ENCODE assay signal across 34 cellular contexts in genomic region chrX:130009658-130010223, GRCh38.
"Had no signal": no experiment of that assay in that cellular context is flagged by ENCODE, and none has a peak within 500 bp of the region (broad histone marks: within the 10 kb centered on the region; RNA-seq: fewer than 3 reads in every experiment).

No MANE protein-coding gene starts in this region.

- ATAC-seq: activated CD4-positive, CD25-positive, alpha-beta regulatory T cell treated with anti-CD3 and anti-CD28 coated beads, Interleukin-2, amount 50 U/mL, for 24 hours; activated CD8-positive, alpha-beta T cell treated with anti-CD3 and anti-CD28 coated beads for 36 hours; activated naive CD8-positive, alpha-beta T cell treated with anti-CD3 and anti-CD28 coated beads, Interleukin-2, amount 50 U/mL, for 24 hours; activated T-cell treated with anti-CD3 and anti-CD28 coated beads, Interleukin-2, amount 50 U/mL, for 4 hours; activated T-helper 17 cell treated with anti-CD3 and anti-CD28 coated beads, Interleukin-2, amount 50 U/mL, for 72 hours; foreskin keratinocyte; gastrocnemius medialis; T-helper 17 cell had no signal

- H3K9me3 Mint-ChIP-seq: activated B cell treated with CpG ODN at 0.5 μM for 24 hours; activated CD8-positive, alpha-beta T cell treated with anti-CD3 and anti-CD28 coated beads for 36 hours; activated naive CD4-positive, alpha-beta T cell treated with anti-CD3 and anti-CD28 coated beads for 36 hours; activated naive CD4-positive, alpha-beta T cell treated with anti-CD3 and anti-CD28 coated beads, Interleukin-2, amount 50 U/mL, for 24 hours; activated naive CD8-positive, alpha-beta T cell treated with anti-CD3 and anti-CD28 coated beads for 36 hours; activated naive CD8-positive, alpha-beta T cell treated with anti-CD3 and anti-CD28 coated beads, Interleukin-2, amount 50 U/mL, for 24 hours; activated T-cell treated with anti-CD3 and anti-CD28 coated beads, Interleukin-2, amount 50 U/mL, for 4 hours; activated T-helper 17 cell treated with anti-CD3 and anti-CD28 coated beads, Interleukin-2, amount 50 U/mL, for 72 hours; T-helper 2 cell treated with Interferon-gamma antibody and Interleukin-4, amounts not matched to agents 5 μg/mL and 100 μg/mL, for 36 hours had no signal

- H3K27ac Mint-ChIP-seq: activated B cell treated with CpG ODN at 0.5 μM for 24 hours; activated CD8-positive, alpha-beta T cell treated with anti-CD3 and anti-CD28 coated beads for 36 hours; activated naive CD4-positive, alpha-beta T cell treated with anti-CD3 and anti-CD28 coated beads for 36 hours; activated naive CD4-positive, alpha-beta T cell treated with anti-CD3 and anti-CD28 coated beads, Interleukin-2, amount 50 U/mL, for 24 hours; activated naive CD8-positive, alpha-beta T cell treated with anti-CD3 and anti-CD28 coated beads for 36 hours; activated naive CD8-positive, alpha-beta T cell treated with anti-CD3 and anti-CD28 coated beads, Interleukin-2, amount 50 U/mL, for 24 hours; endodermal cell; T-helper 17 cell; T-helper 2 cell treated with Interferon-gamma antibody and Interleukin-4, amounts not matched to agents 5 μg/mL and 100 μg/mL, for 36 hours had no signal

- H3K36me3 ChIP-seq: breast epithelium, colonic mucosa, gastrocnemius medialis had no signal

- H3K9me3 ChIP-seq: adrenal gland, ascending aorta, breast epithelium, colonic mucosa, esophagus muscularis mucosa, gastrocnemius medialis had no signal

- H3K27ac ChIP-seq: adrenal gland, ascending aorta, breast epithelium, cardiac muscle cell, colonic mucosa, esophagus muscularis mucosa, foreskin keratinocyte, gastrocnemius medialis, WERI-Rb-1 had no signal

- H3K4me1 ChIP-seq: adrenal gland, ascending aorta, breast epithelium, colonic mucosa, esophagus muscularis mucosa, foreskin keratinocyte, gastrocnemius medialis had no signal

- H3K27me3 ChIP-seq: adrenal gland, ascending aorta, cardiac muscle cell, colonic mucosa, esophagus muscularis mucosa, foreskin keratinocyte, gastrocnemius medialis had no signal

- H3K4me3 Mint-ChIP-seq: activated B cell treated with CpG ODN at 0.5 μM for 24 hours; activated CD8-positive, alpha-beta T cell treated with anti-CD3 and anti-CD28 coated beads for 36 hours; activated naive CD4-positive, alpha-beta T cell treated with anti-CD3 and anti-CD28 coated beads for 36 hours; activated naive CD4-positive, alpha-beta T cell treated with anti-CD3 and anti-CD28 coated beads, Interleukin-2, amount 50 U/mL, for 24 hours; activated naive CD8-positive, alpha-beta T cell treated with anti-CD3 and anti-CD28 coated beads for 36 hours; activated naive CD8-positive, alpha-beta T cell treated with anti-CD3 and anti-CD28 coated beads, Interleukin-2, amount 50 U/mL, for 24 hours; activated T-cell treated with anti-CD3 and anti-CD28 coated beads, Interleukin-2, amount 50 U/mL, for 4 hours; activated T-helper 17 cell treated with anti-CD3 and anti-CD28 coated beads, Interleukin-2, amount 50 U/mL, for 72 hours; brain; endodermal cell; T-helper 17 cell; T-helper 2 cell treated with Interferon-gamma antibody and Interleukin-4, amounts not matched to agents 5 μg/mL and 100 μg/mL, for 36 hours had no signal

- H3K4me3 ChIP-seq: adrenal gland, ascending aorta, breast epithelium, cardiac muscle cell, colonic mucosa, esophagus muscularis mucosa, gastrocnemius medialis had no signal

- H3K4me1 Mint-ChIP-seq: activated B cell treated with CpG ODN at 0.5 μM for 24 hours; activated naive CD4-positive, alpha-beta T cell treated with anti-CD3 and anti-CD28 coated beads, Interleukin-2, amount 50 U/mL, for 24 hours; activated naive CD8-positive, alpha-beta T cell treated with anti-CD3 and anti-CD28 coated beads for 36 hours; activated naive CD8-positive, alpha-beta T cell treated with anti-CD3 and anti-CD28 coated beads, Interleukin-2, amount 50 U/mL, for 24 hours; activated T-helper 17 cell treated with anti-CD3 and anti-CD28 coated beads, Interleukin-2, amount 50 U/mL, for 72 hours; brain; T-helper 17 cell had no signal

- DNase-seq: activated B cell treated with CpG ODN at 0.5 μM for 24 hours; activated CD4-positive, alpha-beta T cell treated with anti-CD3 and anti-CD28 coated beads for 48 hours; activated CD4-positive, alpha-beta T cell treated with anti-CD3 and anti-CD28 coated beads, Interleukin-2, amount 50 U/mL, for 1 hour; activated CD4-positive, alpha-beta T cell treated with anti-CD3 and anti-CD28 coated beads, Interleukin-2, amount 50 U/mL, for 48 hours; activated CD8-positive, alpha-beta memory T cell treated with anti-CD3 and anti-CD28 coated beads for 24 hours; activated CD8-positive, alpha-beta T cell treated with anti-CD3 and anti-CD28 coated beads for 36 hours; activated effector memory CD4-positive, alpha-beta T cell treated with Interleukin-2 at 50 U/mL for 16 hours; activated naive CD4-positive, alpha-beta T cell treated with anti-CD3 and anti-CD28 coated beads for 36 hours; activated naive CD8-positive, alpha-beta T cell treated with anti-CD3 and anti-CD28 coated beads for 36 hours; activated naive CD8-positive, alpha-beta T cell treated with anti-CD3 and anti-CD28 coated beads, Interleukin-2, amount 50 U/mL, for 24 hours; activated T-cell treated with anti-CD3 and anti-CD28 coated beads, Interleukin-2, amount 50 U/mL, for 4 hours; adrenal gland; amygdala; central memory CD4-positive, alpha-beta T cell; cerebellar nuclear complex; colonic mucosa; effector CD8-positive, alpha-beta T cell; endodermal cell; foreskin keratinocyte; gastrocnemius medialis; glutamatergic neuron; T-helper 1 cell; T-helper 17 cell; T1000; WERI-Rb-1 had no signal

- H3K36me3 Mint-ChIP-seq: activated naive CD4-positive, alpha-beta T cell treated with anti-CD3 and anti-CD28 coated beads, Interleukin-2, amount 50 U/mL, for 24 hours had no signal

- H3K27me3 Mint-ChIP-seq: activated B cell treated with CpG ODN at 0.5 μM for 24 hours; activated CD8-positive, alpha-beta T cell treated with anti-CD3 and anti-CD28 coated beads for 36 hours; activated naive CD4-positive, alpha-beta T cell treated with anti-CD3 and anti-CD28 coated beads, Interleukin-2, amount 50 U/mL, for 24 hours; activated naive CD8-positive, alpha-beta T cell treated with anti-CD3 and anti-CD28 coated beads for 36 hours; activated naive CD8-positive, alpha-beta T cell treated with anti-CD3 and anti-CD28 coated beads, Interleukin-2, amount 50 U/mL, for 24 hours; activated T-helper 17 cell treated with anti-CD3 and anti-CD28 coated beads, Interleukin-2, amount 50 U/mL, for 72 hours; brain; T-helper 17 cell had no signal
